1 cellular context compared by ENCODE assay signal in genomic region chr20:47453167-47453782, GRCh38.
TF ChIP-seq lines count a peak whose summit lies in the region.

No MANE protein-coding gene starts in this region.

TF ChIP-seq in HepG2, 621 proteins besides CTCF, POLR2A, EP300 and RAD21 (continued from another document):
- TF ChIP-seq PATZ1 (CRISPR knock-in tag; IDR thresholded peaks at IDR 0.05) (no peak; the same call in 1 of the 2 replicates), CENPX (CRISPR knock-in tag; IDR thresholded peaks at IDR 0.05) (no peak), EED (CRISPR knock-in tag; IDR thresholded peaks at IDR 0.05) (no peak), ZNF772 (CRISPR knock-in tag; IDR thresholded peaks at IDR 0.05) (0 out of 2 replicates have a peak, but pooled peaks have one; percentile 16), PBX3 (CRISPR knock-in tag; IDR thresholded peaks at IDR 0.05; ENCODE audit: borderline replicate concordance) (no peak), HOXA7 (CRISPR knock-in tag; IDR thresholded peaks at IDR 0.05) (no peak), ZFP82 (CRISPR knock-in tag; IDR thresholded peaks at IDR 0.05; ENCODE audit: borderline replicate concordance) (no peak), GFI1 (CRISPR knock-in tag; IDR thresholded peaks at IDR 0.05; ENCODE audit: borderline replicate concordance) (no peak), DPF2 (CRISPR knock-in tag; IDR thresholded peaks at IDR 0.05; ENCODE audit: borderline replicate concordance, low read depth) (no peak), ZNF639 (CRISPR knock-in tag; conservative IDR thresholded peaks at IDR 0.05) (no peak), ZNF580 (CRISPR knock-in tag; IDR thresholded peaks at IDR 0.05; ENCODE audit: borderline replicate concordance, low read depth) (no peak), ZNF337 (CRISPR knock-in tag; IDR thresholded peaks at IDR 0.05; ENCODE audit: borderline replicate concordance, low read depth) (no peak), DZIP1 (CRISPR knock-in tag; IDR thresholded peaks at IDR 0.05) (no peak), RBAK (CRISPR knock-in tag; IDR thresholded peaks at IDR 0.05) (peak; percentile 97), SNRNP70 (IDR thresholded peaks at IDR 0.05; ENCODE audit: low read depth, low read length) (no peak), ZNF629 (CRISPR knock-in tag; conservative IDR thresholded peaks at IDR 0.05) (peak; percentile 83), ZBTB33 (CRISPR knock-in tag; IDR thresholded peaks at IDR 0.05) (no peak), ZFP90 (CRISPR knock-in tag; IDR thresholded peaks at IDR 0.05; ENCODE audit: borderline replicate concordance) (no peak), TFE3 (CRISPR knock-in tag; IDR thresholded peaks at IDR 0.05) (peak; percentile 8; the same call in 1 of the 2 replicates), ZNF609 (CRISPR knock-in tag; IDR thresholded peaks at IDR 0.05; ENCODE audit: borderline replicate concordance) (peak; percentile 26; the same call in 1 of the 2 replicates), HNF4G (IDR thresholded peaks at IDR 0.05; ENCODE audit: borderline replicate concordance, low read depth, low read length) (no peak), HNF4G (CRISPR knock-in tag; IDR thresholded peaks at IDR 0.05; ENCODE audit: borderline replicate concordance, low read depth) (peak; percentile 39; the same call in 1 of the 2 replicates), ZNF33A (CRISPR knock-in tag; IDR thresholded peaks at IDR 0.05; ENCODE audit: borderline replicate concordance) (no peak), FOSL2 (CRISPR knock-in tag; IDR thresholded peaks at IDR 0.05) (peak; percentile 92), CENPBD1 (CRISPR knock-in tag; IDR thresholded peaks at IDR 0.05; ENCODE audit: borderline replicate concordance, low read depth) (no peak), ZNF18 (CRISPR knock-in tag; IDR thresholded peaks at IDR 0.05; ENCODE audit: insufficient replicate concordance) (no peak), ZNF263 (CRISPR knock-in tag; IDR thresholded peaks at IDR 0.05) (peak; percentile 87), NCOA2 (CRISPR knock-in tag; IDR thresholded peaks at IDR 0.05) (peak; percentile 58; the same call in 1 of the 2 replicates), JUN (CRISPR knock-in tag; IDR thresholded peaks at IDR 0.05) (peak; percentile 46; the same call in 1 of the 2 replicates), ARNT (IDR thresholded peaks at IDR 0.05) (no peak), SOX6 (IDR thresholded peaks at IDR 0.05) (no peak), SOX6 (CRISPR knock-in tag; IDR thresholded peaks at IDR 0.05) (peak; percentile 31; the same call in 1 of the 2 replicates), SIN3B (IDR thresholded peaks at IDR 0.05; ENCODE audit: low read length) (no peak)
TF ChIP-seq in HepG2: peak in this region for 92.
